In genomic region chr13:96027496-96027895, GRCh38 we compare ENCODE assay signal across 10 cellular contexts.
"Had no signal": no experiment of that assay in that cellular context is flagged by ENCODE, and none has a peak within 500 bp of the region (broad histone marks: within the 10 kb centered on the region; RNA-seq: fewer than 3 reads in every experiment).

No MANE protein-coding gene starts in this region.

- H2AFZ ChIP-seq: GM23248, GM23338 had no signal

- ATAC-seq: GM23338, HCT116 had no signal

- H3K4me3 ChIP-seq: GM23248, GM23338, HAP-1 had no signal

- H3K4me1 ChIP-seq: HAP-1 had no signal

- H3K9me3 ChIP-seq: HAP-1 had no signal

- H3K9ac ChIP-seq: GM23248 had no signal

- FAIRE-seq: H1 had no signal

- H3K27ac ChIP-seq: GM23248 had no signal

- DNase-seq: GM23248, GOT3, H7, H9, HCEC 1CT, HFFc6 had no signal

- H3K4me2 ChIP-seq: GM23338 had no signal
